1 cellular context compared by ENCODE assay signal in genomic region chr17:29384901-29385300, GRCh38.
TF ChIP-seq lines count a peak whose summit lies in the region.

No MANE protein-coding gene starts in this region.

TF ChIP-seq in A549, 52 proteins besides CTCF, POLR2A, EP300 and RAD21 (continued from another document):
- TF ChIP-seq RNF2 (IDR thresholded peaks at IDR 0.05; ENCODE audit: borderline replicate concordance, low read depth): no peak
- TF ChIP-seq, protein P1, sequence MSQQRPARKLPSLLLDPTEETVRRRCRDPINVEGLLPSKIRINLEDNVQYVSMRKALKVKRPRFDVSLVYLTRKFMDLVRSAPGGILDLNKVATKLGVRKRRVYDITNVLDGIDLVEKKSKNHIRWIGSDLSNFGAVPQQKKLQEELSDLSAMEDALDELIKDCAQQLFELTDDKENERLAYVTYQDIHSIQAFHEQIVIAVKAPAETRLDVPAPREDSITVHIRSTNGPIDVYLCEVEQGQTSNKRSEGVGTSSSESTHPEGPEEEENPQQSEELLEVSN (IDR thresholded peaks at IDR 0.05; ENCODE audit: borderline replicate concordance, low read depth): no peak
- TF ChIP-seq FOSB (CRISPR knock-in tag; IDR thresholded peaks at IDR 0.05): no peak
- TF ChIP-seq KDM1A (IDR thresholded peaks at IDR 0.05; ENCODE audit: low read depth): no peak
- no peak for TF ChIP-seq HES2 (IDR thresholded peaks at IDR 0.05)
